Comparison of ENCODE assay signal across 9 cellular contexts in genomic region chr1:99004270-99005141, GRCh38. TPM values are rescaled to one million over a fixed set of nuclear protein-coding genes. Genes with fewer than 3 reads are reported as not detected.
DNase-seq lines count a peak whose midpoint lies in the region; ATAC-seq and TF ChIP-seq lines count a peak whose summit lies in the region.
"Had no signal": no experiment of that assay in that cellular context is flagged by ENCODE, and none has a peak within 500 bp of the region (broad histone marks: within the 10 kb centered on the region; RNA-seq: fewer than 3 reads in every experiment).

PLPPR5 (minus strand) TSS chr1:99004861; CDS start chr1:99004671, 190 bp downstream.

- H3K27me3 ChIP-seq in foreskin keratinocyte (peaks cover 84% of the 10 kb centered on the region), osteoblast (ENCODE audit: insufficient read depth, low read length) (peaks cover 66% of the 10 kb centered on the region)

- H2AFZ ChIP-seq in osteoblast (ENCODE audit: low read length) = peak within 1 kb of the TSS; percentile 51

- H3K36me3 ChIP-seq in osteoblast (ENCODE audit: insufficient read depth, low read length) = no peaks in the 10 kb centered on the region

- H3K4me1 ChIP-seq in foreskin keratinocyte = no peaks in the 10 kb centered on the region
- H3K4me1 ChIP-seq in osteoblast (ENCODE audit: insufficient read depth, low read length) = no peaks in the 10 kb centered on the region

- H4K20me1 ChIP-seq in osteoblast (ENCODE audit: insufficient read depth, low read length) = no peaks in the 10 kb centered on the region

- H3K27ac ChIP-seq in foreskin keratinocyte (no peak within 1 kb of the TSS), osteoblast (ENCODE audit: low read depth, low read length) (no peak within 1 kb of the TSS)

- TF ChIP-seq CTCF in foreskin keratinocyte (conservative IDR thresholded peaks at IDR 0.05) (no peak), osteoblast (IDR thresholded peaks at IDR 0.05; ENCODE audit: extremely low read depth, low read depth, low read length) (no peak)

- no peaks in the 10 kb centered on the region for H3K9me3 ChIP-seq in osteoblast (ENCODE audit: low read depth, low read length)

- H3K4me3 ChIP-seq in osteoblast (ENCODE audit: insufficient read depth, low read length) = peak within 1 kb of the TSS; percentile 53
- H3K4me3 ChIP-seq: GM12878 had no signal

- peak; percentile 8 for DNase-seq in AG08395 (ENCODE audit: low spot score)
- DNase-seq in activated T-cell treated with anti-CD3 and anti-CD28 coated beads for 48 hours (ENCODE audit: low read depth) = peak; percentile 20
- no peak for DNase-seq in foreskin keratinocyte
- DNase-seq in osteoblast (ENCODE audit: insufficient read length, low spot score, missing footprints) = peak; percentile 81
- no peak for DNase-seq in UCSD-AML1 (lab: John Stamatoyannopoulos, UW; ENCODE audit: unreplicated experiment)
- DNase-seq in NAMALWA (ENCODE audit: low spot score) = no peak

- peak within 1 kb of the TSS; percentile 76 for H3K4me2 ChIP-seq in osteoblast (ENCODE audit: insufficient read depth, low read length)

- no peaks in the 10 kb centered on the region for H3K79me2 ChIP-seq in osteoblast (ENCODE audit: insufficient read depth, low read length)

- ATAC-seq in HG02642 (IDR thresholded peaks at IDR 0.05; ENCODE audit: poor library complexity, unreplicated experiment) (peak; percentile 43), foreskin keratinocyte (peak; percentile 72), HG03460 (IDR thresholded peaks at IDR 0.05; ENCODE audit: unreplicated experiment) (no peak)
- ATAC-seq: GM12878 had no signal

RNA-seq across cellular contexts. Expression of gene PLPPR5, which starts in this region (rescaled TPM):
- 0.11 and 0.20 TPM in 2 replicates for total RNA-seq in foreskin keratinocyte
- 0.17 and 0.23 TPM in 2 replicates for polyA plus RNA-seq in foreskin keratinocyte
- not detected in 2 replicates for total RNA-seq in osteoblast

Comparison
In these comparisons a context has a peak if more than half of its experiments do, and no peak if none do; other contexts are left out.
1. Peak in ATAC-seq in foreskin keratinocyte; RNA of the gene not detected or under 1 TPM.
2. Peak in DNase-seq, H3K4me3 ChIP-seq and H3K4me2 ChIP-seq in osteoblast; RNA of the gene not detected or under 1 TPM.
3. DNase-seq: peak in AG08395 (single experiment) and activated T-cell treated with anti-CD3 and anti-CD28 coated beads for 48 hours (single experiment); none in foreskin keratinocyte (0 of 2), UCSD-AML1 (single experiment) and NAMALWA (single experiment).